1 cellular context compared by ENCODE assay signal in the genomic region with DNA sequence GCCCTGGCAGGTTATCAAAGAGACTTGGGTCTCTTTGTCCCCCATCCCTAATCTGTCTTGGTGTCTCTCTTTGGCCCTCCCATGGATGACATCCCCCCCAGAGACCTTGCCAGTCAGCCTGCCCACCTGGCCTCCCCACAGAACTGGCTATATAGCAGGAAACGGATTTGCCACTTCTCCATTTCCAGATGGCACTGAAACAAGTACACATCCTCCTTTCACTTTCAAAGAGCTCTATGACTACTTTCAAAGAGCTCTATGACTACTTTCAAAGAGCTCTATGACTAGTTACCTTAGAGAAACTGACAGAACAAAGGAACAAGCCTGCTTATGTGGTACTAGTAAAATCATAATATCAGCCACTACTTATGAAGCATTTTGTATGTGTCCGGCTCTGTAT.
A peak's percentile ranks its signal among the peaks of the same experiment; 100 is the strongest.
TF ChIP-seq lines count a peak whose summit lies in the region.

No MANE protein-coding gene starts in this region.

TF ChIP-seq in GM12878, 131 proteins besides CTCF, POLR2A, EP300 and RAD21 (continued from another document and continues in another):
- TF ChIP-seq, protein P1, sequence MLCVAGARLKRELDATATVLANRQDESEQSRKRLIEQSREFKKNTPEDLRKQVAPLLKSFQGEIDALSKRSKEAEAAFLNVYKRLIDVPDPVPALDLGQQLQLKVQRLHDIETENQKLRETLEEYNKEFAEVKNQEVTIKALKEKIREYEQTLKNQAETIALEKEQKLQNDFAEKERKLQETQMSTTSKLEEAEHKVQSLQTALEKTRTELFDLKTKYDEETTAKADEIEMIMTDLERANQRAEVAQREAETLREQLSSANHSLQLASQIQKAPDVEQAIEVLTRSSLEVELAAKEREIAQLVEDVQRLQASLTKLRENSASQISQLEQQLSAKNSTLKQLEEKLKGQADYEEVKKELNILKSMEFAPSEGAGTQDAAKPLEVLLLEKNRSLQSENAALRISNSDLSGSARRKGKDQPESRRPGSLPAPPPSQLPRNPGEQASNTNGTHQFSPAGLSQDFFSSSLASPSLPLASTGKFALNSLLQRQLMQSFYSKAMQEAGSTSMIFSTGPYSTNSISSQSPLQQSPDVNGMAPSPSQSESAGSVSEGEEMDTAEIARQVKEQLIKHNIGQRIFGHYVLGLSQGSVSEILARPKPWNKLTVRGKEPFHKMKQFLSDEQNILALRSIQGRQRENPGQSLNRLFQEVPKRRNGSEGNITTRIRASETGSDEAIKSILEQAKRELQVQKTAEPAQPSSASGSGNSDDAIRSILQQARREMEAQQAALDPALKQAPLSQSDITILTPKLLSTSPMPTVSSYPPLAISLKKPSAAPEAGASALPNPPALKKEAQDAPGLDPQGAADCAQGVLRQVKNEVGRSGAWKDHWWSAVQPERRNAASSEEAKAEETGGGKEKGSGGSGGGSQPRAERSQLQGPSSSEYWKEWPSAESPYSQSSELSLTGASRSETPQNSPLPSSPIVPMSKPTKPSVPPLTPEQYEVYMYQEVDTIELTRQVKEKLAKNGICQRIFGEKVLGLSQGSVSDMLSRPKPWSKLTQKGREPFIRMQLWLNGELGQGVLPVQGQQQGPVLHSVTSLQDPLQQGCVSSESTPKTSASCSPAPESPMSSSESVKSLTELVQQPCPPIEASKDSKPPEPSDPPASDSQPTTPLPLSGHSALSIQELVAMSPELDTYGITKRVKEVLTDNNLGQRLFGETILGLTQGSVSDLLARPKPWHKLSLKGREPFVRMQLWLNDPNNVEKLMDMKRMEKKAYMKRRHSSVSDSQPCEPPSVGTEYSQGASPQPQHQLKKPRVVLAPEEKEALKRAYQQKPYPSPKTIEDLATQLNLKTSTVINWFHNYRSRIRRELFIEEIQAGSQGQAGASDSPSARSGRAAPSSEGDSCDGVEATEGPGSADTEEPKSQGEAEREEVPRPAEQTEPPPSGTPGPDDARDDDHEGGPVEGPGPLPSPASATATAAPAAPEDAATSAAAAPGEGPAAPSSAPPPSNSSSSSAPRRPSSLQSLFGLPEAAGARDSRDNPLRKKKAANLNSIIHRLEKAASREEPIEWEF (IDR thresholded peaks at IDR 0.05; ENCODE audit: insufficient replicate concordance, low read depth, low read length), result no peak
- TF ChIP-seq, protein P2, sequence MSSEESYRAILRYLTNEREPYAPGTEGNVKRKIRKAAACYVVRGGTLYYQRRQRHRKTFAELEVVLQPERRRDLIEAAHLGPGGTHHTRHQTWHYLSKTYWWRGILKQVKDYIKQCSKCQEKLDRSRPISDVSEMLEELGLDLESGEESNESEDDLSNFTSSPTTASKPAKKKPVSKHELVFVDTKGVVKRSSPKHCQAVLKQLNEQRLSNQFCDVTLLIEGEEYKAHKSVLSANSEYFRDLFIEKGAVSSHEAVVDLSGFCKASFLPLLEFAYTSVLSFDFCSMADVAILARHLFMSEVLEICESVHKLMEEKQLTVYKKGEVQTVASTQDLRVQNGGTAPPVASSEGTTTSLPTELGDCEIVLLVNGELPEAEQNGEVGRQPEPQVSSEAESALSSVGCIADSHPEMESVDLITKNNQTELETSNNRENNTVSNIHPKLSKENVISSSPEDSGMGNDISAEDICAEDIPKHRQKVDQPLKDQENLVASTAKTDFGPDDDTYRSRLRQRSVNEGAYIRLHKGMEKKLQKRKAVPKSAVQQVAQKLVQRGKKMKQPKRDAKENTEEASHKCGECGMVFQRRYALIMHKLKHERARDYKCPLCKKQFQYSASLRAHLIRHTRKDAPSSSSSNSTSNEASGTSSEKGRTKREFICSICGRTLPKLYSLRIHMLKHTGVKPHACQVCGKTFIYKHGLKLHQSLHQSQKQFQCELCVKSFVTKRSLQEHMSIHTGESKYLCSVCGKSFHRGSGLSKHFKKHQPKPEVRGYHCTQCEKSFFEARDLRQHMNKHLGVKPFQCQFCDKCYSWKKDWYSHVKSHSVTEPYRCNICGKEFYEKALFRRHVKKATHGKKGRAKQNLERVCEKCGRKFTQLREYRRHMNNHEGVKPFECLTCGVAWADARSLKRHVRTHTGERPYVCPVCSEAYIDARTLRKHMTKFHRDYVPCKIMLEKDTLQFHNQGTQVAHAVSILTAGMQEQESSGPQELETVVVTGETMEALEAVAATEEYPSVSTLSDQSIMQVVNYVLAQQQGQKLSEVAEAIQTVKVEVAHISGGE (CRISPR knock-in tag; IDR thresholded peaks at IDR 0.05), result no peak
- TF ChIP-seq KAT2A (conservative IDR thresholded peaks at IDR 0.05; ENCODE audit: control insufficient read depth, low read depth, low read length), result no peak
- no peak for TF ChIP-seq SREBF2 (IDR thresholded peaks at IDR 0.05; ENCODE audit: low read length)
- TF ChIP-seq, protein P3, sequence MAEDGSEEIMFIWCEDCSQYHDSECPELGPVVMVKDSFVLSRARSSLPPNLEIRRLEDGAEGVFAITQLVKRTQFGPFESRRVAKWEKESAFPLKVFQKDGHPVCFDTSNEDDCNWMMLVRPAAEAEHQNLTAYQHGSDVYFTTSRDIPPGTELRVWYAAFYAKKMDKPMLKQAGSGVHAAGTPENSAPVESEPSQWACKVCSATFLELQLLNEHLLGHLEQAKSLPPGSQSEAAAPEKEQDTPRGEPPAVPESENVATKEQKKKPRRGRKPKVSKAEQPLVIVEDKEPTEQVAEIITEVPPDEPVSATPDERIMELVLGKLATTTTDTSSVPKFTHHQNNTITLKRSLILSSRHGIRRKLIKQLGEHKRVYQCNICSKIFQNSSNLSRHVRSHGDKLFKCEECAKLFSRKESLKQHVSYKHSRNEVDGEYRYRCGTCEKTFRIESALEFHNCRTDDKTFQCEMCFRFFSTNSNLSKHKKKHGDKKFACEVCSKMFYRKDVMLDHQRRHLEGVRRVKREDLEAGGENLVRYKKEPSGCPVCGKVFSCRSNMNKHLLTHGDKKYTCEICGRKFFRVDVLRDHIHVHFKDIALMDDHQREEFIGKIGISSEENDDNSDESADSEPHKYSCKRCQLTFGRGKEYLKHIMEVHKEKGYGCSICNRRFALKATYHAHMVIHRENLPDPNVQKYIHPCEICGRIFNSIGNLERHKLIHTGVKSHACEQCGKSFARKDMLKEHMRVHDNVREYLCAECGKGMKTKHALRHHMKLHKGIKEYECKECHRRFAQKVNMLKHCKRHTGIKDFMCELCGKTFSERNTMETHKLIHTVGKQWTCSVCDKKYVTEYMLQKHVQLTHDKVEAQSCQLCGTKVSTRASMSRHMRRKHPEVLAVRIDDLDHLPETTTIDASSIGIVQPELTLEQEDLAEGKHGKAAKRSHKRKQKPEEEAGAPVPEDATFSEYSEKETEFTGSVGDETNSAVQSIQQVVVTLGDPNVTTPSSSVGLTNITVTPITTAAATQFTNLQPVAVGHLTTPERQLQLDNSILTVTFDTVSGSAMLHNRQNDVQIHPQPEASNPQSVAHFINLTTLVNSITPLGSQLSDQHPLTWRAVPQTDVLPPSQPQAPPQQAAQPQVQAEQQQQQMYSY (CRISPR knock-in tag; IDR thresholded peaks at IDR 0.05), result no peak
- TF ChIP-seq CEBPB (IDR thresholded peaks at IDR 0.05; ENCODE audit: borderline replicate concordance in 1 of 2, low read depth in 2 of 2, low read length in 2 of 2), result no peak
- no peak for TF ChIP-seq CBX3 (IDR thresholded peaks at IDR 0.05; ENCODE audit: borderline replicate concordance, low read depth)
- TF ChIP-seq, protein P4, sequence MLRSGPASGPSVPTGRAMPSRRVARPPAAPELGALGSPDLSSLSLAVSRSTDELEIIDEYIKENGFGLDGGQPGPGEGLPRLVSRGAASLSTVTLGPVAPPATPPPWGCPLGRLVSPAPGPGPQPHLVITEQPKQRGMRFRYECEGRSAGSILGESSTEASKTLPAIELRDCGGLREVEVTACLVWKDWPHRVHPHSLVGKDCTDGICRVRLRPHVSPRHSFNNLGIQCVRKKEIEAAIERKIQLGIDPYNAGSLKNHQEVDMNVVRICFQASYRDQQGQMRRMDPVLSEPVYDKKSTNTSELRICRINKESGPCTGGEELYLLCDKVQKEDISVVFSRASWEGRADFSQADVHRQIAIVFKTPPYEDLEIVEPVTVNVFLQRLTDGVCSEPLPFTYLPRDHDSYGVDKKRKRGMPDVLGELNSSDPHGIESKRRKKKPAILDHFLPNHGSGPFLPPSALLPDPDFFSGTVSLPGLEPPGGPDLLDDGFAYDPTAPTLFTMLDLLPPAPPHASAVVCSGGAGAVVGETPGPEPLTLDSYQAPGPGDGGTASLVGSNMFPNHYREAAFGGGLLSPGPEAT (IDR thresholded peaks at IDR 0.05; ENCODE audit: low read depth), result no peak
- no peak for TF ChIP-seq CHD1 (IDR thresholded peaks at IDR 0.05; ENCODE audit: low read depth, low read length)
- TF ChIP-seq, protein P5, sequence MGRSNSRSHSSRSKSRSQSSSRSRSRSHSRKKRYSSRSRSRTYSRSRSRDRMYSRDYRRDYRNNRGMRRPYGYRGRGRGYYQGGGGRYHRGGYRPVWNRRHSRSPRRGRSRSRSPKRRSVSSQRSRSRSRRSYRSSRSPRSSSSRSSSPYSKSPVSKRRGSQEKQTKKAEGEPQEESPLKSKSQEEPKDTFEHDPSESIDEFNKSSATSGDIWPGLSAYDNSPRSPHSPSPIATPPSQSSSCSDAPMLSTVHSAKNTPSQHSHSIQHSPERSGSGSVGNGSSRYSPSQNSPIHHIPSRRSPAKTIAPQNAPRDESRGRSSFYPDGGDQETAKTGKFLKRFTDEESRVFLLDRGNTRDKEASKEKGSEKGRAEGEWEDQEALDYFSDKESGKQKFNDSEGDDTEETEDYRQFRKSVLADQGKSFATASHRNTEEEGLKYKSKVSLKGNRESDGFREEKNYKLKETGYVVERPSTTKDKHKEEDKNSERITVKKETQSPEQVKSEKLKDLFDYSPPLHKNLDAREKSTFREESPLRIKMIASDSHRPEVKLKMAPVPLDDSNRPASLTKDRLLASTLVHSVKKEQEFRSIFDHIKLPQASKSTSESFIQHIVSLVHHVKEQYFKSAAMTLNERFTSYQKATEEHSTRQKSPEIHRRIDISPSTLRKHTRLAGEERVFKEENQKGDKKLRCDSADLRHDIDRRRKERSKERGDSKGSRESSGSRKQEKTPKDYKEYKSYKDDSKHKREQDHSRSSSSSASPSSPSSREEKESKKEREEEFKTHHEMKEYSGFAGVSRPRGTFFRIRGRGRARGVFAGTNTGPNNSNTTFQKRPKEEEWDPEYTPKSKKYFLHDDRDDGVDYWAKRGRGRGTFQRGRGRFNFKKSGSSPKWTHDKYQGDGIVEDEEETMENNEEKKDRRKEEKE (IDR thresholded peaks at IDR 0.05), result no peak
- 0 out of 2 replicates have a peak, but pooled peaks have one; percentile 33 for TF ChIP-seq CHD2 (IDR thresholded peaks at IDR 0.05; ENCODE audit: borderline replicate concordance, low read depth, low read length)
- TF ChIP-seq DPF2 (IDR thresholded peaks at IDR 0.05), result no peak; the same call in none of the 2 replicates
- TF ChIP-seq KDM1A (IDR thresholded peaks at IDR 0.05; ENCODE audit: borderline replicate concordance), result no peak
- TF ChIP-seq IKZF2 (IDR thresholded peaks at IDR 0.05), result peak; percentile 83 to 88
- peak; percentile 91 for TF ChIP-seq TCF12 (IDR thresholded peaks at IDR 0.05; ENCODE audit: low read depth, low read length)
- peak; percentile 67; the same call in 1 of the 2 replicates for TF ChIP-seq TCF7 (IDR thresholded peaks at IDR 0.05; ENCODE audit: borderline replicate concordance)
- TF ChIP-seq SUPT20H (IDR thresholded peaks at IDR 0.05; ENCODE audit: borderline replicate concordance, control insufficient read depth, low read depth, low read length), result no peak
- 0 out of 2 replicates have a peak, but pooled peaks have one; percentile 22 for TF ChIP-seq BACH1 (IDR thresholded peaks at IDR 0.05; ENCODE audit: borderline replicate concordance)
- TF ChIP-seq, protein P6, sequence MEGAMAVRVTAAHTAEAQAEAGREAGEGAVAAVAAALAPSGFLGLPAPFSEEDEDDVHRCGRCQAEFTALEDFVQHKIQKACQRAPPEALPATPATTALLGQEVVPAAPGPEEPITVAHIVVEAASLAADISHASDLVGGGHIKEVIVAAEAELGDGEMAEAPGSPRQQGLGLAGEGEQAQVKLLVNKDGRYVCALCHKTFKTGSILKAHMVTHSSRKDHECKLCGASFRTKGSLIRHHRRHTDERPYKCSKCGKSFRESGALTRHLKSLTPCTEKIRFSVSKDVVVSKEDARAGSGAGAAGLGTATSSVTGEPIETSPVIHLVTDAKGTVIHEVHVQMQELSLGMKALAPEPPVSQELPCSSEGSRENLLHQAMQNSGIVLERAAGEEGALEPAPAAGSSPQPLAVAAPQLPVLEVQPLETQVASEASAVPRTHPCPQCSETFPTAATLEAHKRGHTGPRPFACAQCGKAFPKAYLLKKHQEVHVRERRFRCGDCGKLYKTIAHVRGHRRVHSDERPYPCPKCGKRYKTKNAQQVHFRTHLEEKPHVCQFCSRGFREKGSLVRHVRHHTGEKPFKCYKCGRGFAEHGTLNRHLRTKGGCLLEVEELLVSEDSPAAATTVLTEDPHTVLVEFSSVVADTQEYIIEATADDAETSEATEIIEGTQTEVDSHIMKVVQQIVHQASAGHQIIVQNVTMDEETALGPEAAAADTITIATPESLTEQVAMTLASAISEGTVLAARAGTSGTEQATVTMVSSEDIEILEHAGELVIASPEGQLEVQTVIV (IDR thresholded peaks at IDR 0.05; ENCODE audit: borderline replicate concordance, partially characterized antibody), result no peak
- TF ChIP-seq SUZ12 (IDR thresholded peaks at IDR 0.05; ENCODE audit: unreplicated experiment), result no peak
- TF ChIP-seq, protein P7, sequence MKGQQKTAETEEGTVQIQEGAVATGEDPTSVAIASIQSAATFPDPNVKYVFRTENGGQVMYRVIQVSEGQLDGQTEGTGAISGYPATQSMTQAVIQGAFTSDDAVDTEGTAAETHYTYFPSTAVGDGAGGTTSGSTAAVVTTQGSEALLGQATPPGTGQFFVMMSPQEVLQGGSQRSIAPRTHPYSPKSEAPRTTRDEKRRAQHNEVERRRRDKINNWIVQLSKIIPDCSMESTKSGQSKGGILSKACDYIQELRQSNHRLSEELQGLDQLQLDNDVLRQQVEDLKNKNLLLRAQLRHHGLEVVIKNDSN (IDR thresholded peaks at IDR 0.05; ENCODE audit: borderline replicate concordance, extremely low read length, insufficient read depth, low read depth, low read length), result no peak
- TF ChIP-seq BRCA1 (IDR thresholded peaks at IDR 0.05; ENCODE audit: low read depth, low read length), result no peak
- TF ChIP-seq, protein P8, sequence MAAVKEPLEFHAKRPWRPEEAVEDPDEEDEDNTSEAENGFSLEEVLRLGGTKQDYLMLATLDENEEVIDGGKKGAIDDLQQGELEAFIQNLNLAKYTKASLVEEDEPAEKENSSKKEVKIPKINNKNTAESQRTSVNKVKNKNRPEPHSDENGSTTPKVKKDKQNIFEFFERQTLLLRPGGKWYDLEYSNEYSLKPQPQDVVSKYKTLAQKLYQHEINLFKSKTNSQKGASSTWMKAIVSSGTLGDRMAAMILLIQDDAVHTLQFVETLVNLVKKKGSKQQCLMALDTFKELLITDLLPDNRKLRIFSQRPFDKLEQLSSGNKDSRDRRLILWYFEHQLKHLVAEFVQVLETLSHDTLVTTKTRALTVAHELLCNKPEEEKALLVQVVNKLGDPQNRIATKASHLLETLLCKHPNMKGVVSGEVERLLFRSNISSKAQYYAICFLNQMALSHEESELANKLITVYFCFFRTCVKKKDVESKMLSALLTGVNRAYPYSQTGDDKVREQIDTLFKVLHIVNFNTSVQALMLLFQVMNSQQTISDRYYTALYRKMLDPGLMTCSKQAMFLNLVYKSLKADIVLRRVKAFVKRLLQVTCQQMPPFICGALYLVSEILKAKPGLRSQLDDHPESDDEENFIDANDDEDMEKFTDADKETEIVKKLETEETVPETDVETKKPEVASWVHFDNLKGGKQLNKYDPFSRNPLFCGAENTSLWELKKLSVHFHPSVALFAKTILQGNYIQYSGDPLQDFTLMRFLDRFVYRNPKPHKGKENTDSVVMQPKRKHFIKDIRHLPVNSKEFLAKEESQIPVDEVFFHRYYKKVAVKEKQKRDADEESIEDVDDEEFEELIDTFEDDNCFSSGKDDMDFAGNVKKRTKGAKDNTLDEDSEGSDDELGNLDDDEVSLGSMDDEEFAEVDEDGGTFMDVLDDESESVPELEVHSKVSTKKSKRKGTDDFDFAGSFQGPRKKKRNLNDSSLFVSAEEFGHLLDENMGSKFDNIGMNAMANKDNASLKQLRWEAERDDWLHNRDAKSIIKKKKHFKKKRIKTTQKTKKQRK (IDR thresholded peaks at IDR 0.05; ENCODE audit: low read depth, low read length), result no peak
